Comparison of ENCODE assay signal across 8 cellular contexts in genomic region chr19:6736917-6737283, GRCh38. TPM values are rescaled to one million over a fixed set of nuclear protein-coding genes. Genes with fewer than 3 reads are reported as not detected.
DNase-seq lines count a peak whose midpoint lies in the region; ATAC-seq and TF ChIP-seq lines count a peak whose summit lies in the region.

No MANE protein-coding gene starts in this region.

- peak overlapping the region; percentile 94 for H3K4me3 ChIP-seq in adipocyte (ENCODE audit: low read length)
- H3K4me3 ChIP-seq in kidney epithelial cell (ENCODE audit: low read depth, low read length) = peak overlapping the region; percentile 92
- H3K4me3 ChIP-seq in thymus (ENCODE audit: low read length) = peak overlapping the region; percentile 73

- no peaks in the 10 kb centered on the region for H3K9me3 ChIP-seq in adipocyte (ENCODE audit: control insufficient read depth, low read length)
- H3K9me3 ChIP-seq in thymus (ENCODE audit: control insufficient read depth) = no peaks in the 10 kb centered on the region

- peak; percentile 1 for ATAC-seq in activated CD8-positive, alpha-beta memory T cell treated with anti-CD3 and anti-CD28 coated beads, Interleukin-2, amount 10 ng/mL, durations not matched to agents 7 days and 5 days
- no peak for ATAC-seq in HG02798 (IDR thresholded peaks at IDR 0.05; ENCODE audit: poor library complexity, unreplicated experiment)

- peak overlapping the region; percentile 84 for H3K4me3 Mint-ChIP-seq in activated CD8-positive, alpha-beta memory T cell treated with anti-CD3 and anti-CD28 coated beads, Interleukin-2, amount 10 ng/mL, durations not matched to agents 7 days and 5 days

- H3K27me3 ChIP-seq in adipocyte (replicated peaks; ENCODE audit: control insufficient read depth, insufficient read depth, low read length) = no peaks in the 10 kb centered on the region
- no peaks in the 10 kb centered on the region for H3K27me3 ChIP-seq in kidney epithelial cell (ENCODE audit: control insufficient read depth, insufficient read depth, low read length)
- peaks cover 24% of the 10 kb centered on the region for H3K27me3 ChIP-seq in thymus (ENCODE audit: control insufficient read depth, insufficient read depth)

- H3K36me3 Mint-ChIP-seq in activated CD8-positive, alpha-beta memory T cell treated with anti-CD3 and anti-CD28 coated beads, Interleukin-2, amount 10 ng/mL, durations not matched to agents 7 days and 5 days = peaks cover 6% of the 10 kb centered on the region

- peak overlapping the region; percentile 99 for H3K27ac Mint-ChIP-seq in activated CD8-positive, alpha-beta memory T cell treated with anti-CD3 and anti-CD28 coated beads, Interleukin-2, amount 10 ng/mL, durations not matched to agents 7 days and 5 days

- CTCF ChIA-PET in activated CD8-positive, alpha-beta memory T cell treated with anti-CD3 and anti-CD28 coated beads, Interleukin-2, amount 10 ng/mL, durations not matched to agents 7 days and 5 days (lab: Charles Lee) = interaction anchor here (0.6 to 5.2 kb wide), 19 partner anchors 11 to 220 kb away, joined by 3 to 127 read pairs (median 12); partner anchors contain the start of genes SH2D3A, TNFSF14 and VAV1

- H3K9me3 Mint-ChIP-seq in activated CD8-positive, alpha-beta memory T cell treated with anti-CD3 and anti-CD28 coated beads, Interleukin-2, amount 10 ng/mL, durations not matched to agents 7 days and 5 days (ENCODE audit: low read depth) = no peaks in the 10 kb centered on the region

- no peak for DNase-seq in activated CD8-positive, alpha-beta memory T cell treated with anti-CD3 and anti-CD28 coated beads, Interleukin-2, amount 10 ng/mL, durations not matched to agents 7 days and 5 days
- DNase-seq in activated CD8-positive, alpha-beta memory T cell treated with anti-CD3 and anti-CD28 coated beads for 24 hours = no peak
- DNase-seq in adipocyte (ENCODE audit: low read depth) = no peak
- no peak for DNase-seq in kidney epithelial cell (ENCODE audit: low read depth)
- DNase-seq in T-helper 9 cell = no peak
- DNase-seq in activated CD4-positive, alpha-beta T cell treated with anti-CD3 and anti-CD28 coated beads, Interleukin-2, amount 50 U/mL, for 48 hours = no peak

- no peak for TF ChIP-seq CTCF in kidney epithelial cell (IDR thresholded peaks at IDR 0.05; ENCODE audit: insufficient read depth, low read length, poor library complexity, severe bottlenecking)

- H3K36me3 ChIP-seq in adipocyte (ENCODE audit: control insufficient read depth, insufficient read depth, low read length, severe bottlenecking) (peaks cover 14% of the 10 kb centered on the region), kidney epithelial cell (ENCODE audit: control insufficient read depth, insufficient read depth, low read length) (peaks cover 1% of the 10 kb centered on the region), thymus (ENCODE audit: control insufficient read depth, insufficient read depth) (peaks cover 23% of the 10 kb centered on the region)

- peak overlapping the region; percentile 96 for H3K27ac ChIP-seq in thymus (ENCODE audit: low read depth)

- WGBS in thymus = under 1% methylated on average over 16 of the region's 16 CpGs

- no peaks in the 10 kb centered on the region for H3K27me3 Mint-ChIP-seq in activated CD8-positive, alpha-beta memory T cell treated with anti-CD3 and anti-CD28 coated beads, Interleukin-2, amount 10 ng/mL, durations not matched to agents 7 days and 5 days

- peaks cover 36% of the 10 kb centered on the region for H3K4me1 Mint-ChIP-seq in activated CD8-positive, alpha-beta memory T cell treated with anti-CD3 and anti-CD28 coated beads, Interleukin-2, amount 10 ng/mL, durations not matched to agents 7 days and 5 days

- H3K4me1 ChIP-seq in adipocyte (ENCODE audit: control insufficient read depth, insufficient read depth, low read length) = peaks cover 30% of the 10 kb centered on the region
- peaks cover 21% of the 10 kb centered on the region for H3K4me1 ChIP-seq in thymus (ENCODE audit: control insufficient read depth, insufficient read depth, low read length)

- peak overlapping the region; percentile 96 for H3K9ac ChIP-seq in adipocyte (ENCODE audit: low read length)

RNA-seq across cellular contexts. Expression of gene GPR108, which starts 0.5 kb away (rescaled TPM):
- total RNA-seq in activated CD8-positive, alpha-beta memory T cell treated with anti-CD3 and anti-CD28 coated beads, Interleukin-2, amount 10 ng/mL, durations not matched to agents 7 days and 5 days = 100 to 1,000 TPM in 1 of 2 experiments, 10 to 100 TPM in 1; 77.2 to 100 TPM
- total RNA-seq in kidney epithelial cell = 59.9 and 66.6 TPM in 2 replicates
- 106 TPM for polyA plus RNA-seq in thymus

RNA-seq across cellular contexts. Expression of gene TRIP10, which starts 2.6 kb away (rescaled TPM):
- 10 to 100 TPM; 13.7 to 22.2 TPM for total RNA-seq in activated CD8-positive, alpha-beta memory T cell treated with anti-CD3 and anti-CD28 coated beads, Interleukin-2, amount 10 ng/mL, durations not matched to agents 7 days and 5 days
- 31.2 and 35.2 TPM in 2 replicates for total RNA-seq in kidney epithelial cell
- 52.2 TPM for polyA plus RNA-seq in thymus

RNA-seq across cellular contexts. Expression of gene C3, which starts 16.4 kb away (rescaled TPM):
- total RNA-seq in activated CD8-positive, alpha-beta memory T cell treated with anti-CD3 and anti-CD28 coated beads, Interleukin-2, amount 10 ng/mL, durations not matched to agents 7 days and 5 days = 1 to 10 TPM in 1 of 2 experiments, under 1 TPM in 1; 0.67 to 1.0 TPM
- 58.5 and 61.8 TPM in 2 replicates for total RNA-seq in kidney epithelial cell
- 311 TPM for polyA plus RNA-seq in thymus

RNA-seq across cellular contexts. Expression of gene SH2D3A, which starts 30.3 kb away (rescaled TPM):
- 10 to 100 TPM; 13.8 to 22.3 TPM for total RNA-seq in activated CD8-positive, alpha-beta memory T cell treated with anti-CD3 and anti-CD28 coated beads, Interleukin-2, amount 10 ng/mL, durations not matched to agents 7 days and 5 days
- 40.0 and 45.8 TPM in 2 replicates for total RNA-seq in kidney epithelial cell
- polyA plus RNA-seq in thymus = 18.8 TPM

RNA-seq across cellular contexts. Expression of gene VAV1, which starts 35.6 kb away (rescaled TPM):
- total RNA-seq in activated CD8-positive, alpha-beta memory T cell treated with anti-CD3 and anti-CD28 coated beads, Interleukin-2, amount 10 ng/mL, durations not matched to agents 7 days and 5 days = 100 to 1,000 TPM in 1 of 2 experiments, 10 to 100 TPM in 1; 98.5 to 114 TPM
- total RNA-seq in kidney epithelial cell = 0.27 and 0.50 TPM in 2 replicates
- polyA plus RNA-seq in thymus = 42.2 TPM

Comparison
In these comparisons a context has a peak if more than half of its experiments do, and no peak if none do; other contexts are left out.
1. RNA of gene C3, which starts 16.4 kb away (total RNA-seq): 58.5 to 61.8 TPM in kidney epithelial cell; 0.67 to 1.0 TPM in activated CD8-positive, alpha-beta memory T cell treated with anti-CD3 and anti-CD28 coated beads, Interleukin-2, amount 10 ng/mL, durations not matched to agents 7 days and 5 days; every median in the first group is over 10 times any median in the second.
2. Peak in every context shown above with its lines, with median percentiles within 50 percentile points of each other: H3K4me3 ChIP-seq.